Comparison of ENCODE assay signal across 7 cellular contexts in genomic region chr9:129122976-129123375, GRCh38. TPM values are rescaled to one million over a fixed set of nuclear protein-coding genes. Genes with fewer than 3 reads are reported as not detected.
DNase-seq lines count a peak whose midpoint lies in the region; ATAC-seq, FAIRE-seq and TF ChIP-seq lines count a peak whose summit lies in the region.
"Not testable (repeated sequence)": the region's sequence is repeated elsewhere in the genome, so short reads cannot be mapped to it uniquely, and the experiment has no call there.
"Had no signal": no experiment of that assay in that cellular context is flagged by ENCODE, and none has a peak within 500 bp of the region (broad histone marks: within the 10 kb centered on the region; RNA-seq: fewer than 3 reads in every experiment).

No MANE protein-coding gene starts in this region.

- not testable (repeated sequence) for H3K4me3 Mint-ChIP-seq in stimulated activated effector memory CD8-positive, alpha-beta T cell treated with anti-CD3 and anti-CD28 coated beads, Interleukin-12 subunit alpha, Interleukin-12 subunit beta, amount 100 ng/mL, for 72 hours

- WGBS in psoas muscle, 3 donors, result 75 to 85% (median 81%) methylated on average over 15 of the region's 15 CpGs

- TF ChIP-seq CTCF in kidney (IDR thresholded peaks at IDR 0.05; ENCODE audit: borderline replicate concordance, extremely low read depth, insufficient read depth); psoas muscle (IDR thresholded peaks at IDR 0.05); gastrocnemius medialis (IDR thresholded peaks at IDR 0.05 in 4 of 5, conservative IDR thresholded peaks at IDR 0.05 in 1 of 5): not testable (repeated sequence)

- H3K9me3 ChIP-seq in kidney (ENCODE audit: control insufficient read depth in 1 of 2, low read length in 2 of 2); psoas muscle; gastrocnemius medialis: not testable (repeated sequence)

- in situ Hi-C loops in gastrocnemius medialis (cut with MboI; ENCODE audit: low sequenced_read_pairs in 4 of 4), result not testable (repeated sequence)

- not testable (repeated sequence) for H3K27ac ChIP-seq in kidney (ENCODE audit: low read depth in 2 of 2, low read length in 2 of 2)
- peak overlapping the region; percentile 72 for H3K27ac ChIP-seq in psoas muscle
- peak overlapping the region; percentile 81 to 88 (median 84) for H3K27ac ChIP-seq in gastrocnemius medialis

- not testable (repeated sequence) for H3K27me3 ChIP-seq in psoas muscle (ENCODE audit: insufficient read depth in 3 of 3, low read length in 2 of 3); gastrocnemius medialis

- H3K36me3 ChIP-seq in kidney (ENCODE audit: control insufficient read depth in 1 of 2, insufficient read depth in 2 of 2, low read length in 2 of 2) (peaks cover 21 to 29% of the 10 kb centered on the region in 2 donors), psoas muscle (ENCODE audit: insufficient read depth in 1 of 2, low read depth in 1 of 2) (peaks cover 0 to 51% of the 10 kb centered on the region in 2 donors), gastrocnemius medialis (peaks cover 0 to 24% of the 10 kb centered on the region in 2 donors)

- FAIRE-seq in kidney (lab: Jason Lieb, UNC), result not testable (repeated sequence)

- intact Hi-C loops in Right ventricle myocardium inferior (cut with DNase I); psoas muscle (cut with DNase I); gastrocnemius medialis (cut with DNase I; ENCODE audit: low total_unique reads): not testable (repeated sequence)
- intact Hi-C loops in kidney (cut with DNase I), result loop anchor here (10.0 kb wide), 1 partner anchor 662 kb away; no protein-coding TSS in a partner anchor

- ATAC-seq in Right ventricle myocardium inferior; stimulated activated effector memory CD8-positive, alpha-beta T cell treated with anti-CD3 and anti-CD28 coated beads, Interleukin-12 subunit alpha, Interleukin-12 subunit beta, amount 100 ng/mL, for 72 hours: not testable (repeated sequence)
- peak in 3 of 4 donors; percentile 23 to 35 (median 30) for ATAC-seq in psoas muscle
- ATAC-seq in gastrocnemius medialis, result peak in 1 of 2 donors; percentile 19

- not testable (repeated sequence) for H3K4me1 ChIP-seq in kidney (ENCODE audit: control insufficient read depth in 1 of 2, insufficient read depth in 1 of 2, low read depth in 1 of 2, low read length in 2 of 2)
- peaks cover 18% of the 10 kb centered on the region for H3K4me1 ChIP-seq in psoas muscle
- H3K4me1 ChIP-seq in gastrocnemius medialis, result peaks cover 43 to 59% of the 10 kb centered on the region in 2 donors

- peak overlapping the region; percentile 40 for H3K27ac Mint-ChIP-seq in stimulated activated effector memory CD8-positive, alpha-beta T cell treated with anti-CD3 and anti-CD28 coated beads, Interleukin-12 subunit alpha, Interleukin-12 subunit beta, amount 100 ng/mL, for 72 hours

- H3K4me1 Mint-ChIP-seq in stimulated activated effector memory CD8-positive, alpha-beta T cell treated with anti-CD3 and anti-CD28 coated beads, Interleukin-12 subunit alpha, Interleukin-12 subunit beta, amount 100 ng/mL, for 72 hours, result not testable (repeated sequence)

- not testable (repeated sequence) for H3K9ac ChIP-seq in kidney (ENCODE audit: low read length in 2 of 2)

- H3K4me3 ChIP-seq in kidney (ENCODE audit: low read length in 2 of 2); psoas muscle; gastrocnemius medialis: not testable (repeated sequence)

- DNase-seq in Right ventricle myocardium inferior (ENCODE audit: missing footprints) (peak; percentile 13), kidney (peak; percentile 40), gastrocnemius medialis (peak in 1 of 2 donors; percentile 54)
- DNase-seq in psoas muscle; stimulated activated effector memory CD8-positive, alpha-beta T cell treated with anti-CD3 and anti-CD28 coated beads, Interleukin-12 subunit alpha, Interleukin-12 subunit beta, amount 100 ng/mL, for 72 hours (ENCODE audit: low spot score in 2 of 2): not testable (repeated sequence)

- peaks cover 77% of the 10 kb centered on the region for H3K36me3 Mint-ChIP-seq in stimulated activated effector memory CD8-positive, alpha-beta T cell treated with anti-CD3 and anti-CD28 coated beads, Interleukin-12 subunit alpha, Interleukin-12 subunit beta, amount 100 ng/mL, for 72 hours

- not testable (repeated sequence) for H3K9me3 Mint-ChIP-seq in stimulated activated effector memory CD8-positive, alpha-beta T cell treated with anti-CD3 and anti-CD28 coated beads, Interleukin-12 subunit alpha, Interleukin-12 subunit beta, amount 100 ng/mL, for 72 hours

- TF ChIP-seq POLR2A in gastrocnemius medialis (IDR thresholded peaks at IDR 0.05), result not testable (repeated sequence)

RNA-seq across cellular contexts. Expression of gene PTPA, which starts 11.8 kb away (rescaled TPM):
- total RNA-seq in Right ventricle myocardium inferior (194 TPM), kidney (164 TPM), psoas muscle (100 to 1,000 TPM in 2 of 4 donors, 10 to 100 TPM in 2; 95.1 to 110 (median 102) TPM), gastrocnemius medialis (10 to 100 TPM; 37.6 to 71.6 (median 53.5) TPM)
- polyA plus RNA-seq in kidney (ENCODE audit: insufficient read depth, low read depth, low replicate concordance) (161 TPM), psoas muscle (100 to 1,000 TPM in 1 of 3 donors, 10 to 100 TPM in 2; 54.1 to 109 (median 83.1) TPM)

RNA-seq across cellular contexts. Expression of gene CRAT, which starts 12.4 kb away (rescaled TPM):
- total RNA-seq in Right ventricle myocardium inferior, result 85.5 TPM
- 32.3 TPM for total RNA-seq in kidney
- polyA plus RNA-seq in kidney (ENCODE audit: insufficient read depth, low read depth, low replicate concordance), result 76.8 TPM
- 100 to 1,000 TPM; 123 to 229 (median 164) TPM for total RNA-seq in psoas muscle
- 100 to 1,000 TPM in 2 of 3 donors, 10 to 100 TPM in 1; 88.7 to 106 (median 100) TPM for polyA plus RNA-seq in psoas muscle
- 100 to 1,000 TPM; 137 to 167 (median 144) TPM for total RNA-seq in gastrocnemius medialis

RNA-seq across cellular contexts. Expression of gene DOLPP1, which starts 42.1 kb away (rescaled TPM):
- total RNA-seq in Right ventricle myocardium inferior, result 6.8 TPM
- total RNA-seq in kidney, result 9.1 TPM
- polyA plus RNA-seq in kidney (ENCODE audit: insufficient read depth, low read depth, low replicate concordance), result 12.1 TPM
- total RNA-seq in psoas muscle, result 1 to 10 TPM; 2.1 to 4.7 (median 4.2) TPM
- polyA plus RNA-seq in psoas muscle, result 1 to 10 TPM; 2.3 to 5.2 (median 4.7) TPM
- 1 to 10 TPM; 1.6 to 4.7 (median 2.8) TPM for total RNA-seq in gastrocnemius medialis

RNA-seq across cellular contexts. Expression of gene IER5L, which starts 55.1 kb away (rescaled TPM):
- 4.6 TPM for total RNA-seq in Right ventricle myocardium inferior
- total RNA-seq in kidney, result 46.9 TPM
- 18.0 TPM for polyA plus RNA-seq in kidney (ENCODE audit: insufficient read depth, low read depth, low replicate concordance)
- total RNA-seq in psoas muscle, result 1 to 10 TPM; 1.7 to 4.5 (median 3.4) TPM
- 1 to 10 TPM; 1.4 to 8.3 (median 3.0) TPM for polyA plus RNA-seq in psoas muscle
- 1 to 10 TPM in 3 of 4 donors, under 1 TPM in 1; 0.92 to 3.4 (median 2.9) TPM for total RNA-seq in gastrocnemius medialis
- total RNA-seq: Daoy had no signal
- polyA plus RNA-seq: CD4-positive, CD25-positive, alpha-beta regulatory T cell had no signal
